In genomic region chr11:48019230-48019584, GRCh38 we compare ENCODE assay signal across 12 cellular contexts. TPM values are rescaled to one million over a fixed set of nuclear protein-coding genes. Genes with fewer than 3 reads are reported as not detected.
DNase-seq lines count a peak whose midpoint lies in the region; ATAC-seq, FAIRE-seq and TF ChIP-seq lines count a peak whose summit lies in the region.
"Had no signal": no experiment of that assay in that cellular context is flagged by ENCODE, and none has a peak within 500 bp of the region (broad histone marks: within the 10 kb centered on the region; RNA-seq: fewer than 3 reads in every experiment).

No MANE protein-coding gene starts in this region.

- H3K27ac ChIP-seq in OCI-LY1 (ENCODE audit: low read depth, low read length, poor library complexity, severe bottlenecking) (peak overlapping the region; percentile 100), endothelial cell of umbilical vein (ENCODE audit: insufficient read depth, low read depth, low read length) (peak overlapping the region; percentile 63), spleen (peak overlapping the region; percentile 58 to 90 (median 81))
- H3K27ac ChIP-seq: gastroesophageal sphincter had no signal

- FAIRE-seq in endothelial cell of umbilical vein (lab: Jason Lieb, UNC): peak; percentile 64
- FAIRE-seq: A204.1 had no signal

- H3K9me2 ChIP-seq in OCI-LY1 (ENCODE audit: low read depth, low read length): no peaks in the 10 kb centered on the region

- H3K4me3 ChIP-seq in OCI-LY1 (ENCODE audit: low read depth, low read length, poor library complexity, severe bottlenecking) (peak overlapping the region; percentile 60), endothelial cell of umbilical vein (replicated peaks in 1 of 3; ENCODE audit: insufficient read depth in 1 of 3, low read depth in 1 of 3, low read length in 3 of 3) (peak overlapping the region in 1 of 3 experiments; percentile 8), spleen (peak overlapping the region in 1 of 8 donors; percentile 24)
- H3K4me3 ChIP-seq: gastroesophageal sphincter had no signal

- H3K36me3 ChIP-seq in OCI-LY1 (ENCODE audit: insufficient read depth, low read length) (peaks cover 7% of the 10 kb centered on the region; the same call in 1 of the 2 replicates), endothelial cell of umbilical vein (ENCODE audit: control insufficient read depth in 2 of 2, extremely low read depth in 1 of 2, insufficient read depth in 2 of 2, low read length in 2 of 2) (no peaks in the 10 kb centered on the region), spleen (peaks cover 0 to 7% (median 0%) of the 10 kb centered on the region in 6 donors)
- H3K36me3 ChIP-seq: gastroesophageal sphincter had no signal

- no peaks in the 10 kb centered on the region for H3K9me1 ChIP-seq in endothelial cell of umbilical vein (replicated peaks; ENCODE audit: control insufficient read depth, extremely low read depth, insufficient read depth, low read length)

- TF ChIP-seq POLR2A in endothelial cell of umbilical vein (IDR thresholded peaks at IDR 0.05; ENCODE audit: low read depth, low read length) (no peak), spleen (IDR thresholded peaks at IDR 0.05) (no peak)

- H3K4me2 ChIP-seq in OCI-LY1 (ENCODE audit: low read length): peak overlapping the region; percentile 73
- H3K4me2 ChIP-seq in endothelial cell of umbilical vein (ENCODE audit: insufficient read depth, low read length): peak overlapping the region; percentile 78

- H3K9ac ChIP-seq in OCI-LY1 (ENCODE audit: low read length) (peak overlapping the region; percentile 90), endothelial cell of umbilical vein (replicated peaks; ENCODE audit: extremely low read depth, insufficient read depth, low read length) (peak overlapping the region; percentile 45)

- dilution Hi-C loops in endothelial cell of umbilical vein (cut with MboI; ENCODE audit: extremely low pct_ligation_motif_present, low sequenced_read_pairs): no loop called here

- H3K9me3 ChIP-seq in OCI-LY1 (ENCODE audit: low read length) (no peaks in the 10 kb centered on the region), endothelial cell of umbilical vein (replicated peaks; ENCODE audit: control insufficient read depth, insufficient read depth, low read length) (no peaks in the 10 kb centered on the region), spleen (no peaks in the 10 kb centered on the region)
- H3K9me3 ChIP-seq: gastroesophageal sphincter had no signal

- WGBS in spleen, 5 donors: 23 to 55% (median 33%) methylated on average over 5 of the region's 5 CpGs

- H3K27me3 ChIP-seq in OCI-LY1 (ENCODE audit: insufficient read depth, low read length) (no peaks in the 10 kb centered on the region), endothelial cell of umbilical vein (ENCODE audit: control insufficient read depth in 2 of 2, insufficient read depth in 2 of 2, low read length in 2 of 2) (no peaks in the 10 kb centered on the region), spleen (replicated peaks in 1 of 7) (no peaks in the 10 kb centered on the region)
- H3K27me3 ChIP-seq: gastroesophageal sphincter had no signal

- intact Hi-C loops in endothelial cell of umbilical vein (cut with micrococcal nuclease): no loop called here
- intact Hi-C loops in spleen (cut with DNase I; ENCODE audit: low total_unique reads): no loop called here

- H3K79me2 ChIP-seq in OCI-LY1 (ENCODE audit: insufficient read depth, low read length) (peaks cover 70% of the 10 kb centered on the region), endothelial cell of umbilical vein (ENCODE audit: control insufficient read depth, insufficient read depth, low read length) (no peaks in the 10 kb centered on the region)

- H2AFZ ChIP-seq in OCI-LY1 (ENCODE audit: low read length) (no peak overlapping the region), endothelial cell of umbilical vein (ENCODE audit: low read depth, low read length) (peak overlapping the region; percentile 96)

- H4K20me1 ChIP-seq in OCI-LY1 (ENCODE audit: insufficient read depth, low read length) (no peaks in the 10 kb centered on the region), endothelial cell of umbilical vein (replicated peaks; ENCODE audit: control insufficient read depth, extremely low read depth, insufficient read depth, low read length) (no peaks in the 10 kb centered on the region)

- peaks cover 22% of the 10 kb centered on the region; the same call in 1 of the 2 replicates for H3F3A ChIP-seq in OCI-LY1 (ENCODE audit: insufficient read depth, low read length)

- no peak for ATAC-seq in GM18867 (IDR thresholded peaks at IDR 0.05; ENCODE audit: unreplicated experiment)
- no peak for ATAC-seq in HG03280 (IDR thresholded peaks at IDR 0.05; ENCODE audit: unreplicated experiment)
- ATAC-seq: gastroesophageal sphincter had no signal

- DNase-seq in NCI-H1436 (lab: John Stamatoyannopoulos, UW): peak; percentile 65
- DNase-seq in NCI-H1436 treated with DMSO at 0.1 percent for 48 hours (lab: John Stamatoyannopoulos, UW): no peak
- DNase-seq in endothelial cell of umbilical vein (ENCODE audit: low read depth, low spot score): peak; percentile 65
- no peak for DNase-seq in spleen
- DNase-seq in cerebellar nuclear complex (lab: John Stamatoyannopoulos, UW): no peak
- DNase-seq: NCI-H524 treated with DMSO at 0.1 percent for 48 hours; stimulated activated CD4-positive, alpha-beta T cell treated with anti-CD3 and anti-CD28 coated beads, Interleukin-12 subunit alpha, Interleukin-12 subunit beta, amount 100 ng/mL, for 4 hours had no signal

- POLR2A ChIA-PET in endothelial cell of umbilical vein (lab: Charles Lee): no interaction called here

- TF ChIP-seq CTCF in OCI-LY1 (IDR thresholded peaks at IDR 0.05; ENCODE audit: low read length) (no peak), endothelial cell of umbilical vein (IDR thresholded peaks at IDR 0.05; ENCODE audit: extremely low read depth in 1 of 2, insufficient read depth in 1 of 2, low read depth in 1 of 2, low read length in 2 of 2) (no peak), spleen (IDR thresholded peaks at IDR 0.05 in 8 of 11, conservative IDR thresholded peaks at IDR 0.05 in 3 of 11) (no peak)

- CTCF ChIA-PET in endothelial cell of umbilical vein (lab: Charles Lee): interaction anchor here (2.0 kb wide), 1 partner anchor 10 kb away, joined by 7 read pairs; no protein-coding TSS in a partner anchor

- H3K4me1 ChIP-seq in OCI-LY1 (ENCODE audit: insufficient read depth, low read length, severe bottlenecking) (peaks cover 100% of the 10 kb centered on the region), endothelial cell of umbilical vein (ENCODE audit: control insufficient read depth, extremely low read depth, insufficient read depth, low read length) (peaks cover 18% of the 10 kb centered on the region), spleen (peaks cover 49 to 100% (median 93%) of the 10 kb centered on the region in 6 donors)

- BruUV-seq in endothelial cell of umbilical vein (replicated peaks; lab: Mats Ljungman, UMichigan): no TSS peak

TF ChIP-seq in endothelial cell of umbilical vein, 7 proteins besides CTCF, POLR2A, EP300 and RAD21:
- TF ChIP-seq MAX (IDR thresholded peaks at IDR 0.05; ENCODE audit: insufficient read depth, insufficient read length) (no peak), MYC (IDR thresholded peaks at IDR 0.05; ENCODE audit: low read depth, low read length) (no peak), EZH2 (IDR thresholded peaks at IDR 0.05; ENCODE audit: borderline replicate concordance, low read depth, low read length, severe bottlenecking) (no peak), POLR2AphosphoS5 (IDR thresholded peaks at IDR 0.05; ENCODE audit: insufficient read depth, low read depth, low read length) (no peak), GATA2 (IDR thresholded peaks at IDR 0.05; ENCODE audit: insufficient read depth, insufficient read length, low read depth, low read length) (no peak), JUN (IDR thresholded peaks at IDR 0.05; ENCODE audit: borderline replicate concordance, insufficient read depth, insufficient read length, low read depth) (no peak), FOS (IDR thresholded peaks at IDR 0.05; ENCODE audit: borderline replicate concordance, insufficient read depth, low read length) (no peak)

RNA-seq across cellular contexts. Expression of gene PTPRJ, which starts 38.8 kb away (rescaled TPM):
- 7.7 and 8.8 TPM in 2 replicates for total RNA-seq in endothelial cell of umbilical vein
- polyA plus RNA-seq in endothelial cell of umbilical vein: 2.3 and 3.1 TPM in 2 replicates
- 3.2 and 3.4 TPM in 2 replicates for polyA plus RNA-seq in endothelial cell of umbilical vein (2011; cell fraction: cytosol; rRNA removed)
- 5.8 and 6.2 TPM in 2 replicates for polyA plus RNA-seq in endothelial cell of umbilical vein (2011; cell fraction: nucleus; rRNA removed)
- polyA plus RNA-seq in endothelial cell of umbilical vein (2012): 8.9 and 9.5 TPM in 2 replicates
- 7.1 and 10.1 TPM in 2 replicates for polyA minus RNA-seq in endothelial cell of umbilical vein
- 14.0 TPM for polyA minus RNA-seq in endothelial cell of umbilical vein (2011; cell fraction: cytosol; rRNA and poly(A)+ RNA removed)
- polyA minus RNA-seq in endothelial cell of umbilical vein (2011; cell fraction: nucleus; rRNA and poly(A)+ RNA removed): 5.7 and 6.3 TPM in 2 replicates
- total RNA-seq in spleen: 100 to 1,000 TPM in 4 of 7 donors, 10 to 100 TPM in 3; 63.7 to 135 (median 100) TPM
- 10 to 100 TPM in 1 of 3 donors, 1 to 10 TPM in 2; 6.4 to 11.6 (median 10.0) TPM for polyA plus RNA-seq in spleen

Comparison
In these comparisons a context has a peak if more than half of its experiments do, and no peak if none do; other contexts are left out.
1. DNase-seq: peak in NCI-H1436 (single experiment) and endothelial cell of umbilical vein (single experiment); none in NCI-H1436 treated with DMSO at 0.1 percent for 48 hours (single experiment), spleen (single experiment) and cerebellar nuclear complex (0 of 2).
2. Peak in every context shown above with its lines, with median percentiles within 50 percentile points of each other: H3K27ac ChIP-seq.